13 cellular contexts compared by ENCODE assay signal in genomic region chr21:41664881-41665765, GRCh38.
DNase-seq lines count a peak whose midpoint lies in the region; ATAC-seq, FAIRE-seq and TF ChIP-seq lines count a peak whose summit lies in the region.
"Had no signal": no experiment of that assay in that cellular context is flagged by ENCODE, and none has a peak within 500 bp of the region (broad histone marks: within the 10 kb centered on the region; RNA-seq: fewer than 3 reads in every experiment).

No MANE protein-coding gene starts in this region.

- intact Hi-C loops in MCF 10A (cut with micrococcal nuclease), result no loop called here
- intact Hi-C loops in mammary epithelial cell (cut with micrococcal nuclease), result no loop called here
- intact Hi-C loops in endothelial cell of umbilical vein (cut with micrococcal nuclease), result no loop called here
- intact Hi-C loops in lower leg skin (cut with DNase I; ENCODE audit: low total_unique reads), result no loop called here
- intact Hi-C loops in vagina (cut with DNase I), result no loop called here

- H3K9me1 ChIP-seq in endothelial cell of umbilical vein (replicated peaks; ENCODE audit: control insufficient read depth, extremely low read depth, insufficient read depth, low read length), result no peaks in the 10 kb centered on the region

- H3K4me1 Mint-ChIP-seq in MCF 10A (ENCODE audit: insufficient read depth, unreplicated experiment), result peaks cover 7% of the 10 kb centered on the region

- POLR2A ChIA-PET in MCF 10A (lab: Yijun Ruan, JAX), result interaction anchor here (0.6 to 0.7 kb wide), 2 partner anchors 10 to 13 kb away, joined by 3 read pairs; no protein-coding TSS in a partner anchor
- POLR2A ChIA-PET in endothelial cell of umbilical vein (lab: Charles Lee), result no interaction called here

- no peak overlapping the region for H2AFZ ChIP-seq in mammary epithelial cell (ENCODE audit: low read depth, low read length)
- H2AFZ ChIP-seq in endothelial cell of umbilical vein (ENCODE audit: low read depth, low read length), result peak overlapping the region; percentile 27

- dilution Hi-C loops in mammary epithelial cell (cut with HindIII; ENCODE audit: low sequenced_read_pairs) (no loop called here), endothelial cell of umbilical vein (cut with MboI; ENCODE audit: extremely low pct_ligation_motif_present, low sequenced_read_pairs) (no loop called here)

- H3K4me3 ChIP-seq in mammary epithelial cell (replicated peaks in 1 of 3; ENCODE audit: insufficient read depth in 1 of 3, low read depth in 2 of 3, low read length in 3 of 3), result no peak overlapping the region
- H3K4me3 ChIP-seq in endothelial cell of umbilical vein (replicated peaks in 1 of 3; ENCODE audit: insufficient read depth in 1 of 3, low read depth in 1 of 3, low read length in 3 of 3), result no peak overlapping the region
- no peak overlapping the region for H3K4me3 ChIP-seq in lower leg skin (ENCODE audit: low read depth, poor library complexity, severe bottlenecking)
- peak overlapping the region in 1 of 2 donors; percentile 9 for H3K4me3 ChIP-seq in vagina

- TF ChIP-seq CTCF in MCF 10A (IDR thresholded peaks at IDR 0.05; ENCODE audit: unreplicated experiment) (no peak), mammary epithelial cell (conservative IDR thresholded peaks at IDR 0.05 in 1 of 2, IDR thresholded peaks at IDR 0.05 in 1 of 2; ENCODE audit: extremely low read depth in 1 of 2, insufficient read depth in 1 of 2, low read depth in 1 of 2, low read length in 2 of 2) (no peak), endothelial cell of umbilical vein (IDR thresholded peaks at IDR 0.05; ENCODE audit: extremely low read depth in 1 of 2, insufficient read depth in 1 of 2, low read depth in 1 of 2, low read length in 2 of 2) (no peak), lower leg skin (IDR thresholded peaks at IDR 0.05) (no peak), vagina (IDR thresholded peaks at IDR 0.05) (no peak)

- H3K9me3 ChIP-seq in mammary epithelial cell (replicated peaks; ENCODE audit: insufficient read depth, low read length), result no peaks in the 10 kb centered on the region
- no peaks in the 10 kb centered on the region for H3K9me3 ChIP-seq in endothelial cell of umbilical vein (replicated peaks; ENCODE audit: control insufficient read depth, insufficient read depth, low read length)
- H3K9me3 ChIP-seq in vagina, result no peaks in the 10 kb centered on the region

- FAIRE-seq in endothelial cell of umbilical vein (lab: Jason Lieb, UNC), result no peak

- BruUV-seq in MCF 10A (replicated peaks; lab: Mats Ljungman, UMichigan), result no TSS peak
- BruUV-seq in mammary epithelial cell (replicated peaks; lab: Mats Ljungman, UMichigan), result no TSS peak
- no TSS peak for BruUV-seq in endothelial cell of umbilical vein (replicated peaks; lab: Mats Ljungman, UMichigan)

- H3K27me3 ChIP-seq in mammary epithelial cell (ENCODE audit: insufficient read depth, low read length) (no peaks in the 10 kb centered on the region), endothelial cell of umbilical vein (ENCODE audit: control insufficient read depth in 2 of 2, insufficient read depth in 2 of 2, low read length in 2 of 2) (peaks cover 0 to 2% of the 10 kb centered on the region in 2 experiments), vagina (no peaks in the 10 kb centered on the region)

- H4K20me1 ChIP-seq in mammary epithelial cell (ENCODE audit: insufficient read depth, low read length) (no peaks in the 10 kb centered on the region), endothelial cell of umbilical vein (replicated peaks; ENCODE audit: control insufficient read depth, extremely low read depth, insufficient read depth, low read length) (no peaks in the 10 kb centered on the region)

- no peak for ATAC-seq in HG03520 (IDR thresholded peaks at IDR 0.05; ENCODE audit: unreplicated experiment)
- no peak for ATAC-seq in GM21447 (IDR thresholded peaks at IDR 0.05; ENCODE audit: unreplicated experiment)
- ATAC-seq: activated T-cell treated with anti-CD3 and anti-CD28 coated beads, Interleukin-2, amount 50 U/mL, for 72 hours had no signal

- H3K36me3 ChIP-seq in mammary epithelial cell (ENCODE audit: insufficient read depth, low read length), result no peaks in the 10 kb centered on the region
- H3K36me3 ChIP-seq in endothelial cell of umbilical vein (ENCODE audit: control insufficient read depth in 2 of 2, extremely low read depth in 1 of 2, insufficient read depth in 2 of 2, low read length in 2 of 2), result no peaks in the 10 kb centered on the region
- no peaks in the 10 kb centered on the region for H3K36me3 ChIP-seq in vagina

- H3K79me2 ChIP-seq in mammary epithelial cell (ENCODE audit: insufficient read depth, low read length) (no peaks in the 10 kb centered on the region), endothelial cell of umbilical vein (ENCODE audit: control insufficient read depth, insufficient read depth, low read length) (no peaks in the 10 kb centered on the region)

- H3K36me3 Mint-ChIP-seq in MCF 10A (ENCODE audit: insufficient read depth, unreplicated experiment), result no peaks in the 10 kb centered on the region

- no peaks in the 10 kb centered on the region for H3K9me3 Mint-ChIP-seq in MCF 10A (ENCODE audit: unreplicated experiment)
- H3K9me3 Mint-ChIP-seq: activated T-cell treated with anti-CD3 and anti-CD28 coated beads, Interleukin-2, amount 50 U/mL, for 72 hours; T-helper 2 cell treated with Interferon-gamma antibody and Interleukin-4, amounts not matched to agents 5 μg/mL and 100 μg/mL, for 36 hours had no signal

- in situ Hi-C loops in mammary epithelial cell (cut with MboI; ENCODE audit: low sequenced_read_pairs in 2 of 2), result no loop called here

- H3K4me1 ChIP-seq in mammary epithelial cell (ENCODE audit: insufficient read depth, low read length), result peaks cover 9% of the 10 kb centered on the region
- no peaks in the 10 kb centered on the region for H3K4me1 ChIP-seq in endothelial cell of umbilical vein (ENCODE audit: control insufficient read depth, extremely low read depth, insufficient read depth, low read length)
- peaks cover 24% of the 10 kb centered on the region for H3K4me1 ChIP-seq in vagina

- CTCF ChIA-PET in MCF 10A (lab: Yijun Ruan, JAX), result no interaction called here
- CTCF ChIA-PET in mammary epithelial cell (lab: Charles Lee; ENCODE audit: low non-redundant PET), result no interaction called here
- CTCF ChIA-PET in endothelial cell of umbilical vein (lab: Charles Lee), result interaction anchor here (1.1 kb wide), 1 partner anchor 113 kb away, joined by 3 read pairs; no protein-coding TSS in a partner anchor

- no peak for TF ChIP-seq POLR2A in endothelial cell of umbilical vein (IDR thresholded peaks at IDR 0.05; ENCODE audit: low read depth, low read length)
- TF ChIP-seq POLR2A in lower leg skin (IDR thresholded peaks at IDR 0.05), result no peak
- no peak for TF ChIP-seq POLR2A in vagina (IDR thresholded peaks at IDR 0.05)

- DNase-seq in MCF 10A (ENCODE audit: unreplicated experiment) (peak; percentile 35), mammary epithelial cell (no peak), endothelial cell of umbilical vein (ENCODE audit: low read depth, low spot score) (peak; percentile 18), lower leg skin (ENCODE audit: low spot score in 2 of 2) (peak; percentile 57 to 92), vagina (ENCODE audit: extremely low spot score in 2 of 2) (no peak), HuH-7.5 (ENCODE audit: low spot score) (no peak)
- DNase-seq: activated T-cell treated with anti-CD3 and anti-CD28 coated beads, Interleukin-2, amount 50 U/mL, for 72 hours; effector CD4-positive, alpha-beta T cell; Karpas-422; stimulated activated CD4-positive, alpha-beta T cell treated with anti-CD3 and anti-CD28 coated beads, Interleukin-4, amount 100 ng/mL, for 1 hour had no signal

- 89% methylated on average over 26 of the region's 32 CpGs for WGBS in mammary epithelial cell (ENCODE audit: low coverage, missing lambda C conversion rate)
- 47 to 52% methylated on average over 26 to 32 of the region's 32 CpGs for WGBS in lower leg skin, 2 donors

- no peak overlapping the region for H3K9ac ChIP-seq in mammary epithelial cell (ENCODE audit: insufficient read depth, low read length)
- no peak overlapping the region for H3K9ac ChIP-seq in endothelial cell of umbilical vein (replicated peaks; ENCODE audit: extremely low read depth, insufficient read depth, low read length)

- H3K4me2 ChIP-seq in mammary epithelial cell (ENCODE audit: insufficient read depth, low read depth, low read length), result no peak overlapping the region
- H3K4me2 ChIP-seq in endothelial cell of umbilical vein (ENCODE audit: insufficient read depth, low read length), result no peak overlapping the region

- no peak overlapping the region for H3K4me3 Mint-ChIP-seq in MCF 10A (ENCODE audit: unreplicated experiment)
- H3K4me3 Mint-ChIP-seq: activated T-cell treated with anti-CD3 and anti-CD28 coated beads, Interleukin-2, amount 50 U/mL, for 72 hours; T-helper 2 cell treated with Interferon-gamma antibody and Interleukin-4, amounts not matched to agents 5 μg/mL and 100 μg/mL, for 36 hours had no signal

- H3K27ac ChIP-seq in mammary epithelial cell (ENCODE audit: insufficient read depth, low read depth, low read length), result no peak overlapping the region
- no peak overlapping the region for H3K27ac ChIP-seq in endothelial cell of umbilical vein (ENCODE audit: insufficient read depth, low read depth, low read length)
- H3K27ac ChIP-seq in vagina, result peak overlapping the region; percentile 39

- no peaks in the 10 kb centered on the region for H3K27me3 Mint-ChIP-seq in MCF 10A (ENCODE audit: insufficient read depth, unreplicated experiment)

- H3K27ac Mint-ChIP-seq in MCF 10A (ENCODE audit: low read depth, unreplicated experiment), result no peak overlapping the region
- H3K27ac Mint-ChIP-seq: activated T-cell treated with anti-CD3 and anti-CD28 coated beads, Interleukin-2, amount 50 U/mL, for 72 hours; T-helper 2 cell treated with Interferon-gamma antibody and Interleukin-4, amounts not matched to agents 5 μg/mL and 100 μg/mL, for 36 hours had no signal

TF ChIP-seq in endothelial cell of umbilical vein, 7 proteins besides CTCF, POLR2A, EP300 and RAD21:
- TF ChIP-seq JUN (IDR thresholded peaks at IDR 0.05; ENCODE audit: borderline replicate concordance, insufficient read depth, insufficient read length, low read depth) (no peak), EZH2 (IDR thresholded peaks at IDR 0.05; ENCODE audit: borderline replicate concordance, low read depth, low read length, severe bottlenecking) (no peak), FOS (IDR thresholded peaks at IDR 0.05; ENCODE audit: borderline replicate concordance, insufficient read depth, low read length) (no peak), MAX (IDR thresholded peaks at IDR 0.05; ENCODE audit: insufficient read depth, insufficient read length) (no peak), MYC (IDR thresholded peaks at IDR 0.05; ENCODE audit: low read depth, low read length) (no peak), POLR2AphosphoS5 (IDR thresholded peaks at IDR 0.05; ENCODE audit: insufficient read depth, low read depth, low read length) (no peak)

Comparison
In these comparisons a context has a peak if more than half of its experiments do, and no peak if none do; other contexts are left out.
1. DNase-seq: peak in MCF 10A (single experiment), endothelial cell of umbilical vein (single experiment) and lower leg skin (2 of 2); none in mammary epithelial cell (single experiment), vagina (0 of 2) and HuH-7.5 (single experiment).